28 cellular contexts compared by ENCODE assay signal in genomic region chr20:21586682-21587081, GRCh38.
"Had no signal": no experiment of that assay in that cellular context is flagged by ENCODE, and none has a peak within 500 bp of the region (broad histone marks: within the 10 kb centered on the region; RNA-seq: fewer than 3 reads in every experiment).

No MANE protein-coding gene starts in this region.

- ATAC-seq: naive thymus-derived CD4-positive, alpha-beta T cell; psoas muscle; right cardiac atrium; sciatic nerve; stimulated activated naive B cell treated with anti-CD40 and anti-IgM and Interleukin-4, amounts not matched to agents 10 μg/mL and 1 μg/mL and 100 μg/mL, for 72 hours had no signal

- H3K4me1 ChIP-seq: neural progenitor cell, psoas muscle, spleen, stomach, tibial artery, transverse colon, vagina had no signal

- H3K9ac ChIP-seq: neural progenitor cell, parathyroid adenoma had no signal

- H3K27ac ChIP-seq: neural progenitor cell, ovary, parathyroid adenoma, psoas muscle, skin epidermis, spleen, stomach, tibial artery, transverse colon, vagina had no signal

- H3K27me3 ChIP-seq: neural progenitor cell, ovary, tibial artery, transverse colon, vagina had no signal

- H3K79me2 ChIP-seq: parathyroid adenoma had no signal

- H2AFZ ChIP-seq: neural progenitor cell, parathyroid adenoma had no signal

- H3K27ac Mint-ChIP-seq: naive thymus-derived CD4-positive, alpha-beta T cell; nephron; neural progenitor cell; progenitor cell of endocrine pancreas; stimulated activated naive B cell treated with anti-CD40 and anti-IgM and Interleukin-4, amounts not matched to agents 10 μg/mL and 1 μg/mL and 100 μg/mL, for 72 hours; stimulated activated naive CD8-positive, alpha-beta T cell treated with anti-CD3 and anti-CD28 coated beads, Interleukin-15, Interleukin-2, amounts not matched to agents 100 ng/mL and 50 ng/mL, for 24 hours; type B pancreatic cell had no signal

- H3K9me3 ChIP-seq: ovary, psoas muscle, spleen, stomach, tibial artery, transverse colon, vagina had no signal

- FAIRE-seq: urothelium cell line had no signal

- H3K4me2 ChIP-seq: neural progenitor cell, smooth muscle cell had no signal

- H3K4me1 Mint-ChIP-seq: naive thymus-derived CD4-positive, alpha-beta T cell; nephron; neural progenitor cell; stimulated activated naive B cell treated with anti-CD40 and anti-IgM and Interleukin-4, amounts not matched to agents 10 μg/mL and 1 μg/mL and 100 μg/mL, for 72 hours had no signal

- H3K9me3 Mint-ChIP-seq: nephron; neural progenitor cell; stimulated activated naive B cell treated with anti-CD40 and anti-IgM and Interleukin-4, amounts not matched to agents 10 μg/mL and 1 μg/mL and 100 μg/mL, for 72 hours; stimulated activated naive CD8-positive, alpha-beta T cell treated with anti-CD3 and anti-CD28 coated beads, Interleukin-15, Interleukin-2, amounts not matched to agents 100 ng/mL and 50 ng/mL, for 24 hours; type B pancreatic cell had no signal

- H3K4me3 Mint-ChIP-seq: naive thymus-derived CD4-positive, alpha-beta T cell; nephron; neural progenitor cell; stimulated activated naive B cell treated with anti-CD40 and anti-IgM and Interleukin-4, amounts not matched to agents 10 μg/mL and 1 μg/mL and 100 μg/mL, for 72 hours; stimulated activated naive CD8-positive, alpha-beta T cell treated with anti-CD3 and anti-CD28 coated beads, Interleukin-15, Interleukin-2, amounts not matched to agents 100 ng/mL and 50 ng/mL, for 24 hours; type B pancreatic cell had no signal

- DNase-seq: naive thymus-derived CD4-positive, alpha-beta T cell; occipital lobe; ovary; posterior cingulate gyrus; psoas muscle; right cardiac atrium; spleen; stimulated activated CD4-positive, alpha-beta T cell treated with anti-CD3 and anti-CD28 coated beads, Interleukin-12 subunit alpha, Interleukin-12 subunit beta, amount 100 ng/mL, for 4 hours; stimulated activated CD4-positive, alpha-beta T cell treated with anti-CD3 and anti-CD28 coated beads, Interleukin-1b, Interleukin-23, amount 100 ng/mL, for 48 hours; stimulated activated CD4-positive, alpha-beta T cell treated with anti-CD3 and anti-CD28 coated beads, Interleukin-4, amount 100 ng/mL, for 1 hour; stimulated activated CD4-positive, alpha-beta T cell treated with anti-CD3 and anti-CD28 coated beads, Interleukin-4, amount 100 ng/mL, for 4 hours; stimulated activated CD8-positive, alpha-beta memory T cell treated with anti-CD3 and anti-CD28 coated beads, Interleukin-4, amount 100 ng/mL, for 48 hours; stimulated activated naive B cell treated with anti-CD40 and anti-IgM and Interleukin-4, amounts not matched to agents 10 μg/mL and 1 μg/mL and 100 μg/mL, for 72 hours; stimulated activated naive CD4-positive, alpha-beta T cell treated with Interleukin-2 at 50 U/mL for 16 hours; stomach; tibial artery; transverse colon had no signal

- H3K36me3 ChIP-seq: neural progenitor cell, ovary, spleen, stomach, tibial artery, transverse colon, vagina had no signal

- H3K36me3 Mint-ChIP-seq: naive thymus-derived CD4-positive, alpha-beta T cell; neural progenitor cell; stimulated activated naive B cell treated with anti-CD40 and anti-IgM and Interleukin-4, amounts not matched to agents 10 μg/mL and 1 μg/mL and 100 μg/mL, for 72 hours; type B pancreatic cell had no signal

- H3K4me3 ChIP-seq: neural progenitor cell, ovary, psoas muscle, skin epidermis, smooth muscle cell, spleen, stomach, tibial artery, transverse colon, vagina had no signal
